In the genomic region with DNA sequence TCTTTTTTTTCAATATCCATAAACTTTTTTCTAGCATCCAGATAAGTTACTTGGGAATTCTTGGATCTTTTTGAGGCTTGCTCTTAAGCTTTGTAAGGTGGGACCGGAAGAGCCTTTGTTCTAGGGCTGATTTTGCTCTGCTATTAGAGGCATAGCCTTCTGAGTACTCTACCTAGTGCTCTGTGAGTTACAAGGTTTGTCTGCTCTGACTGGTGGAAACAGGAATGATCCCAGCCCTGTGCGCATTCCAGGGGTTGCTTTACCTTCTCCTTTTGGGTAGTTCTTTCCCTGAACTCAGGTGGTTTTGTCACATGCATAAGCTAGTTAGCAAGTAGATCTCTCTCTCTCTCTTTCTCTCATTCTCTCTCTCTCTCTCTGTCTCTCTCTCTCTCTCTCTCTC, we compare ENCODE assay signal across 2 cellular contexts.
TF ChIP-seq lines count a peak whose summit lies in the region.

No MANE protein-coding gene starts in this region.

TF ChIP-seq in GM23338, 12 proteins besides CTCF, POLR2A, EP300 and RAD21 (continued from another document):
- TF ChIP-seq, protein P1, sequence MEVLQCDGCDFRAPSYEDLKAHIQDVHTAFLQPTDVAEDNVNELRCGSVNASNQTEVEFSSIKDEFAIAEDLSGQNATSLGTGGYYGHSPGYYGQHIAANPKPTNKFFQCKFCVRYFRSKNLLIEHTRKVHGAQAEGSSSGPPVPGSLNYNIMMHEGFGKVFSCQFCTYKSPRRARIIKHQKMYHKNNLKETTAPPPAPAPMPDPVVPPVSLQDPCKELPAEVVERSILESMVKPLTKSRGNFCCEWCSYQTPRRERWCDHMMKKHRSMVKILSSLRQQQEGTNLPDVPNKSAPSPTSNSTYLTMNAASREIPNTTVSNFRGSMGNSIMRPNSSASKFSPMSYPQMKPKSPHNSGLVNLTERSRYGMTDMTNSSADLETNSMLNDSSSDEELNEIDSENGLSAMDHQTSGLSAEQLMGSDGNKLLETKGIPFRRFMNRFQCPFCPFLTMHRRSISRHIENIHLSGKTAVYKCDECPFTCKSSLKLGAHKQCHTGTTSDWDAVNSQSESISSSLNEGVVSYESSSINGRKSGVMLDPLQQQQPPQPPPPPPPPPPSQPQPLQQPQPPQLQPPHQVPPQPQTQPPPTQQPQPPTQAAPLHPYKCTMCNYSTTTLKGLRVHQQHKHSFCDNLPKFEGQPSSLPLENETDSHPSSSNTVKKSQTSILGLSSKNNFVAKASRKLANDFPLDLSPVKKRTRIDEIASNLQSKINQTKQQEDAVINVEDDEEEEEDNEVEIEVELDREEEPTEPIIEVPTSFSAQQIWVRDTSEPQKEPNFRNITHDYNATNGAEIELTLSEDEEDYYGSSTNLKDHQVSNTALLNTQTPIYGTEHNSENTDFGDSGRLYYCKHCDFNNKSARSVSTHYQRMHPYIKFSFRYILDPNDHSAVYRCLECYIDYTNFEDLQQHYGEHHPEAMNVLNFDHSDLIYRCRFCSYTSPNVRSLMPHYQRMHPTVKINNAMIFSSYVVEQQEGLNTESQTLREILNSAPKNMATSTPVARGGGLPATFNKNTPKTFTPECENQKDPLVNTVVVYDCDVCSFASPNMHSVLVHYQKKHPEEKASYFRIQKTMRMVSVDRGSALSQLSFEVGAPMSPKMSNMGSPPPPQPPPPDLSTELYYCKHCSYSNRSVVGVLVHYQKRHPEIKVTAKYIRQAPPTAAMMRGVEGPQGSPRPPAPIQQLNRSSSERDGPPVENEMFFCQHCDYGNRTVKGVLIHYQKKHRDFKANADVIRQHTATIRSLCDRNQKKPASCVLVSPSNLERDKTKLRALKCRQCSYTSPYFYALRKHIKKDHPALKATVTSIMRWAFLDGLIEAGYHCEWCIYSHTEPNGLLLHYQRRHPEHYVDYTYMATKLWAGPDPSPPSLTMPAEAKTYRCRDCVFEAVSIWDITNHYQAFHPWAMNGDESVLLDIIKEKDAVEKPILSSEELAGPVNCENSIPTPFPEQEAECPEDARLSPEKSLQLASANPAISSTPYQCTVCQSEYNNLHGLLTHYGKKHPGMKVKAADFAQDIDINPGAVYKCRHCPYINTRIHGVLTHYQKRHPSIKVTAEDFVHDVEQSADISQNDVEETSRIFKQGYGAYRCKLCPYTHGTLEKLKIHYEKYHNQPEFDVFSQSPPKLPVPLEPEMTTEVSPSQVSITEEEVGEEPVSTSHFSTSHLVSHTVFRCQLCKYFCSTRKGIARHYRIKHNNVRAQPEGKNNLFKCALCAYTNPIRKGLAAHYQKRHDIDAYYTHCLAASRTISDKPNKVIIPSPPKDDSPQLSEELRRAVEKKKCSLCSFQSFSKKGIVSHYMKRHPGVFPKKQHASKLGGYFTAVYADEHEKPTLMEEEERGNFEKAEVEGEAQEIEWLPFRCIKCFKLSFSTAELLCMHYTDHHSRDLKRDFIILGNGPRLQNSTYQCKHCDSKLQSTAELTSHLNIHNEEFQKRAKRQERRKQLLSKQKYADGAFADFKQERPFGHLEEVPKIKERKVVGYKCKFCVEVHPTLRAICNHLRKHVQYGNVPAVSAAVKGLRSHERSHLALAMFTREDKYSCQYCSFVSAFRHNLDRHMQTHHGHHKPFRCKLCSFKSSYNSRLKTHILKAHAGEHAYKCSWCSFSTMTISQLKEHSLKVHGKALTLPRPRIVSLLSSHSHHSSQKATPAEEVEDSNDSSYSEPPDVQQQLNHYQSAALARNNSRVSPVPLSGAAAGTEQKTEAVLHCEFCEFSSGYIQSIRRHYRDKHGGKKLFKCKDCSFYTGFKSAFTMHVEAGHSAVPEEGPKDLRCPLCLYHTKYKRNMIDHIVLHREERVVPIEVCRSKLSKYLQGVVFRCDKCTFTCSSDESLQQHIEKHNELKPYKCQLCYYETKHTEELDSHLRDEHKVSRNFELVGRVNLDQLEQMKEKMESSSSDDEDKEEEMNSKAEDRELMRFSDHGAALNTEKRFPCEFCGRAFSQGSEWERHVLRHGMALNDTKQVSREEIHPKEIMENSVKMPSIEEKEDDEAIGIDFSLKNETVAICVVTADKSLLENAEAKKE (CRISPR knock-in tag; IDR thresholded peaks at IDR 0.05): no peak
- TF ChIP-seq, protein P2, sequence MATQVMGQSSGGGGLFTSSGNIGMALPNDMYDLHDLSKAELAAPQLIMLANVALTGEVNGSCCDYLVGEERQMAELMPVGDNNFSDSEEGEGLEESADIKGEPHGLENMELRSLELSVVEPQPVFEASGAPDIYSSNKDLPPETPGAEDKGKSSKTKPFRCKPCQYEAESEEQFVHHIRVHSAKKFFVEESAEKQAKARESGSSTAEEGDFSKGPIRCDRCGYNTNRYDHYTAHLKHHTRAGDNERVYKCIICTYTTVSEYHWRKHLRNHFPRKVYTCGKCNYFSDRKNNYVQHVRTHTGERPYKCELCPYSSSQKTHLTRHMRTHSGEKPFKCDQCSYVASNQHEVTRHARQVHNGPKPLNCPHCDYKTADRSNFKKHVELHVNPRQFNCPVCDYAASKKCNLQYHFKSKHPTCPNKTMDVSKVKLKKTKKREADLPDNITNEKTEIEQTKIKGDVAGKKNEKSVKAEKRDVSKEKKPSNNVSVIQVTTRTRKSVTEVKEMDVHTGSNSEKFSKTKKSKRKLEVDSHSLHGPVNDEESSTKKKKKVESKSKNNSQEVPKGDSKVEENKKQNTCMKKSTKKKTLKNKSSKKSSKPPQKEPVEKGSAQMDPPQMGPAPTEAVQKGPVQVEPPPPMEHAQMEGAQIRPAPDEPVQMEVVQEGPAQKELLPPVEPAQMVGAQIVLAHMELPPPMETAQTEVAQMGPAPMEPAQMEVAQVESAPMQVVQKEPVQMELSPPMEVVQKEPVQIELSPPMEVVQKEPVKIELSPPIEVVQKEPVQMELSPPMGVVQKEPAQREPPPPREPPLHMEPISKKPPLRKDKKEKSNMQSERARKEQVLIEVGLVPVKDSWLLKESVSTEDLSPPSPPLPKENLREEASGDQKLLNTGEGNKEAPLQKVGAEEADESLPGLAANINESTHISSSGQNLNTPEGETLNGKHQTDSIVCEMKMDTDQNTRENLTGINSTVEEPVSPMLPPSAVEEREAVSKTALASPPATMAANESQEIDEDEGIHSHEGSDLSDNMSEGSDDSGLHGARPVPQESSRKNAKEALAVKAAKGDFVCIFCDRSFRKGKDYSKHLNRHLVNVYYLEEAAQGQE (IDR thresholded peaks at IDR 0.05; ENCODE audit: unreplicated experiment): no peak
- TF ChIP-seq EZH2 (IDR thresholded peaks at IDR 0.05; ENCODE audit: low read depth, unreplicated experiment) (no peak), STAT1 (IDR thresholded peaks at IDR 0.05; ENCODE audit: unreplicated experiment) (no peak), JUNB (IDR thresholded peaks at IDR 0.05; ENCODE audit: unreplicated experiment) (no peak), CREB1 (CRISPR knock-in tag; IDR thresholded peaks at IDR 0.05; ENCODE audit: low read depth) (no peak)

TF ChIP-seq in WTC11, 78 proteins besides CTCF, POLR2A, EP300 and RAD21 (continued from another document):
- TF ChIP-seq, protein P3, sequence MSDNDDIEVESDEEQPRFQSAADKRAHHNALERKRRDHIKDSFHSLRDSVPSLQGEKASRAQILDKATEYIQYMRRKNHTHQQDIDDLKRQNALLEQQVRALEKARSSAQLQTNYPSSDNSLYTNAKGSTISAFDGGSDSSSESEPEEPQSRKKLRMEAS (CRISPR knock-in tag; IDR thresholded peaks at IDR 0.05): no peak
- TF ChIP-seq, protein P4, sequence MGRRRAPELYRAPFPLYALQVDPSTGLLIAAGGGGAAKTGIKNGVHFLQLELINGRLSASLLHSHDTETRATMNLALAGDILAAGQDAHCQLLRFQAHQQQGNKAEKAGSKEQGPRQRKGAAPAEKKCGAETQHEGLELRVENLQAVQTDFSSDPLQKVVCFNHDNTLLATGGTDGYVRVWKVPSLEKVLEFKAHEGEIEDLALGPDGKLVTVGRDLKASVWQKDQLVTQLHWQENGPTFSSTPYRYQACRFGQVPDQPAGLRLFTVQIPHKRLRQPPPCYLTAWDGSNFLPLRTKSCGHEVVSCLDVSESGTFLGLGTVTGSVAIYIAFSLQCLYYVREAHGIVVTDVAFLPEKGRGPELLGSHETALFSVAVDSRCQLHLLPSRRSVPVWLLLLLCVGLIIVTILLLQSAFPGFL (CRISPR knock-in tag; IDR thresholded peaks at IDR 0.05; ENCODE audit: borderline replicate concordance): no peak
- no peak for TF ChIP-seq KAT7 (CRISPR knock-in tag; IDR thresholded peaks at IDR 0.05; ENCODE audit: borderline replicate concordance)
- TF ChIP-seq, protein P5, sequence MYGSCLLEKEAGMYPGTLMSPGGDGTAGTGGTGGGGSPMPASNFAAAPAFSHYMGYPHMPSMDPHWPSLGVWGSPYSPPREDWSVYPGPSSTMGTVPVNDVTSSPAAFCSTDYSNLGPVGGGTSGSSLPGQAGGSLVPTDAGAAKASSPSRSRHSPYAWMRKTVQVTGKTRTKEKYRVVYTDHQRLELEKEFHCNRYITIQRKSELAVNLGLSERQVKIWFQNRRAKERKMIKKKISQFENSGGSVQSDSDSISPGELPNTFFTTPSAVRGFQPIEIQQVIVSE (CRISPR knock-in tag; IDR thresholded peaks at IDR 0.05; ENCODE audit: borderline replicate concordance): no peak
